ENCODE assay signal across 2 cellular contexts in the genomic region with DNA sequence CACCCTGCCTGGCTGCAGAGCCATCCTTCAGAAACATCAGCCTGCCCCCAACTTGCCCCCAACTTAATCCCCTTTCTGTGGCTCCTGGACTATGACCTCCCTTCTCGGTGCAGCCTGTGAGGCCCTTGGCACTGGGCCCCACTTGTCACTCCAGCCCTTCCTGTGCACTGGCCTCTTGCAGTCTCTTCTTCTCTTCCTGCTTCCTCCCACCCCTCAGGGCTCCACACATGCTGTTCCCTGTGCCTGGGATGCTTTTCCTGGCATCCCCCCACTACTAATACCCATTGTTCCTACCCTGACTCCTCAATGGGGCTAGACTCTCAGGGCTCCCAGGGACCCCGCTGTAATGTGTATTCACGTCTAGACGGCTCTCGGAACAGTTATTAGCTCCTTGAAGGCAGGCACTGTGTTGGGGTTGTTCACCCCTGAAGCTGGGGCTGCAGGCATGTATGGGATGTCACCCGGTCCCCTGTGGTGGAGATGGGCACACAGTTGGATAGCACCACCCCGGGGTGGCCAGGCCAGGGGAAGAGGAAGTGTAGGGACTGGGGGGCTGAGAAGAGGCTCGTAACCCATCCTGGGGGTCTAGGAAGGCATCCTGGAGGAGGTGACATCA.
TF ChIP-seq lines count a peak whose summit lies in the region.

No MANE protein-coding gene starts in this region.

TF ChIP-seq in K562, 482 proteins besides CTCF, POLR2A, EP300 and RAD21:
- TF ChIP-seq CCAR2 (IDR thresholded peaks at IDR 0.05; ENCODE audit: low read depth, low read length) (no peak), ZFP36 (IDR thresholded peaks at IDR 0.05; ENCODE audit: low read depth, low read length, partially characterized antibody) (peak; percentile 43)
TF ChIP-seq in K562: peak in this region for 1.

TF ChIP-seq in HepG2, 621 proteins besides CTCF, POLR2A, EP300 and RAD21 (continues in another document):
- TF ChIP-seq, protein P1, sequence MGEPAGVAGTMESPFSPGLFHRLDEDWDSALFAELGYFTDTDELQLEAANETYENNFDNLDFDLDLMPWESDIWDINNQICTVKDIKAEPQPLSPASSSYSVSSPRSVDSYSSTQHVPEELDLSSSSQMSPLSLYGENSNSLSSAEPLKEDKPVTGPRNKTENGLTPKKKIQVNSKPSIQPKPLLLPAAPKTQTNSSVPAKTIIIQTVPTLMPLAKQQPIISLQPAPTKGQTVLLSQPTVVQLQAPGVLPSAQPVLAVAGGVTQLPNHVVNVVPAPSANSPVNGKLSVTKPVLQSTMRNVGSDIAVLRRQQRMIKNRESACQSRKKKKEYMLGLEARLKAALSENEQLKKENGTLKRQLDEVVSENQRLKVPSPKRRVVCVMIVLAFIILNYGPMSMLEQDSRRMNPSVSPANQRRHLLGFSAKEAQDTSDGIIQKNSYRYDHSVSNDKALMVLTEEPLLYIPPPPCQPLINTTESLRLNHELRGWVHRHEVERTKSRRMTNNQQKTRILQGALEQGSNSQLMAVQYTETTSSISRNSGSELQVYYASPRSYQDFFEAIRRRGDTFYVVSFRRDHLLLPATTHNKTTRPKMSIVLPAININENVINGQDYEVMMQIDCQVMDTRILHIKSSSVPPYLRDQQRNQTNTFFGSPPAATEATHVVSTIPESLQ (CRISPR knock-in tag; conservative IDR thresholded peaks at IDR 0.05), result no peak
- peak; percentile 89 for TF ChIP-seq PITX1 (CRISPR knock-in tag; IDR thresholded peaks at IDR 0.05)
- TF ChIP-seq ZNF274 (CRISPR knock-in tag; IDR thresholded peaks at IDR 0.05), result no peak
- TF ChIP-seq HDAC1 (CRISPR knock-in tag; IDR thresholded peaks at IDR 0.05), result peak; percentile 36; the same call in 1 of the 2 replicates
- peak; percentile 9; the same call in 1 of the 2 replicates for TF ChIP-seq DPF2 (CRISPR knock-in tag; IDR thresholded peaks at IDR 0.05; ENCODE audit: borderline replicate concordance, low read depth)
- peak; percentile 62 for TF ChIP-seq HNF4A (CRISPR knock-in tag; IDR thresholded peaks at IDR 0.05)
- TF ChIP-seq, protein P2, sequence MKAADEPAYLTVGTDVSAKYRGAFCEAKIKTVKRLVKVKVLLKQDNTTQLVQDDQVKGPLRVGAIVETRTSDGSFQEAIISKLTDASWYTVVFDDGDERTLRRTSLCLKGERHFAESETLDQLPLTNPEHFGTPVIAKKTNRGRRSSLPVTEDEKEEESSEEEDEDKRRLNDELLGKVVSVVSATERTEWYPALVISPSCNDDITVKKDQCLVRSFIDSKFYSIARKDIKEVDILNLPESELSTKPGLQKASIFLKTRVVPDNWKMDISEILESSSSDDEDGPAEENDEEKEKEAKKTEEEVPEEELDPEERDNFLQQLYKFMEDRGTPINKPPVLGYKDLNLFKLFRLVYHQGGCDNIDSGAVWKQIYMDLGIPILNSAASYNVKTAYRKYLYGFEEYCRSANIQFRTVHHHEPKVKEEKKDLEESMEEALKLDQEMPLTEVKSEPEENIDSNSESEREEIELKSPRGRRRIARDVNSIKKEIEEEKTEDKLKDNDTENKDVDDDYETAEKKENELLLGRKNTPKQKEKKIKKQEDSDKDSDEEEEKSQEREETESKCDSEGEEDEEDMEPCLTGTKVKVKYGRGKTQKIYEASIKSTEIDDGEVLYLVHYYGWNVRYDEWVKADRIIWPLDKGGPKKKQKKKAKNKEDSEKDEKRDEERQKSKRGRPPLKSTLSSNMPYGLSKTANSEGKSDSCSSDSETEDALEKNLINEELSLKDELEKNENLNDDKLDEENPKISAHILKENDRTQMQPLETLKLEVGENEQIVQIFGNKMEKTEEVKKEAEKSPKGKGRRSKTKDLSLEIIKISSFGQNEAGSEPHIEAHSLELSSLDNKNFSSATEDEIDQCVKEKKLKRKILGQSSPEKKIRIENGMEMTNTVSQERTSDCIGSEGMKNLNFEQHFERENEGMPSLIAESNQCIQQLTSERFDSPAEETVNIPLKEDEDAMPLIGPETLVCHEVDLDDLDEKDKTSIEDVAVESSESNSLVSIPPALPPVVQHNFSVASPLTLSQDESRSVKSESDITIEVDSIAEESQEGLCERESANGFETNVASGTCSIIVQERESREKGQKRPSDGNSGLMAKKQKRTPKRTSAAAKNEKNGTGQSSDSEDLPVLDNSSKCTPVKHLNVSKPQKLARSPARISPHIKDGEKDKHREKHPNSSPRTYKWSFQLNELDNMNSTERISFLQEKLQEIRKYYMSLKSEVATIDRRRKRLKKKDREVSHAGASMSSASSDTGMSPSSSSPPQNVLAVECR (CRISPR knock-in tag; IDR thresholded peaks at IDR 0.05; ENCODE audit: borderline replicate concordance), result peak; percentile 21; the same call in 1 of the 2 replicates
- peak; percentile 98 for TF ChIP-seq ZMYM3 (CRISPR knock-in tag; IDR thresholded peaks at IDR 0.05)
- no peak for TF ChIP-seq RNF2 (conservative IDR thresholded peaks at IDR 0.05; ENCODE audit: low read depth)
- peak; percentile 23 for TF ChIP-seq XRCC5 (optimal IDR thresholded peaks at IDR 0.05; ENCODE audit: low read length)
- TF ChIP-seq TCF7L2 (IDR thresholded peaks at IDR 0.05; ENCODE audit: low read depth, low read length), result no peak
- TF ChIP-seq KDM5B (CRISPR knock-in tag; IDR thresholded peaks at IDR 0.05; ENCODE audit: borderline replicate concordance), result peak; percentile 52; the same call in 1 of the 2 replicates
- no peak for TF ChIP-seq FOXM1 (CRISPR knock-in tag; IDR thresholded peaks at IDR 0.05)
- no peak for TF ChIP-seq PAF1 (CRISPR knock-in tag; IDR thresholded peaks at IDR 0.05)
- TF ChIP-seq IRX3 (CRISPR knock-in tag; IDR thresholded peaks at IDR 0.05; ENCODE audit: borderline replicate concordance, low read depth), result no peak
- TF ChIP-seq ETV5 (CRISPR knock-in tag; IDR thresholded peaks at IDR 0.05; ENCODE audit: borderline replicate concordance), result peak; percentile 46; the same call in 1 of the 2 replicates
- no peak for TF ChIP-seq STAG1 (CRISPR knock-in tag; IDR thresholded peaks at IDR 0.05)
- TF ChIP-seq, protein P3, sequence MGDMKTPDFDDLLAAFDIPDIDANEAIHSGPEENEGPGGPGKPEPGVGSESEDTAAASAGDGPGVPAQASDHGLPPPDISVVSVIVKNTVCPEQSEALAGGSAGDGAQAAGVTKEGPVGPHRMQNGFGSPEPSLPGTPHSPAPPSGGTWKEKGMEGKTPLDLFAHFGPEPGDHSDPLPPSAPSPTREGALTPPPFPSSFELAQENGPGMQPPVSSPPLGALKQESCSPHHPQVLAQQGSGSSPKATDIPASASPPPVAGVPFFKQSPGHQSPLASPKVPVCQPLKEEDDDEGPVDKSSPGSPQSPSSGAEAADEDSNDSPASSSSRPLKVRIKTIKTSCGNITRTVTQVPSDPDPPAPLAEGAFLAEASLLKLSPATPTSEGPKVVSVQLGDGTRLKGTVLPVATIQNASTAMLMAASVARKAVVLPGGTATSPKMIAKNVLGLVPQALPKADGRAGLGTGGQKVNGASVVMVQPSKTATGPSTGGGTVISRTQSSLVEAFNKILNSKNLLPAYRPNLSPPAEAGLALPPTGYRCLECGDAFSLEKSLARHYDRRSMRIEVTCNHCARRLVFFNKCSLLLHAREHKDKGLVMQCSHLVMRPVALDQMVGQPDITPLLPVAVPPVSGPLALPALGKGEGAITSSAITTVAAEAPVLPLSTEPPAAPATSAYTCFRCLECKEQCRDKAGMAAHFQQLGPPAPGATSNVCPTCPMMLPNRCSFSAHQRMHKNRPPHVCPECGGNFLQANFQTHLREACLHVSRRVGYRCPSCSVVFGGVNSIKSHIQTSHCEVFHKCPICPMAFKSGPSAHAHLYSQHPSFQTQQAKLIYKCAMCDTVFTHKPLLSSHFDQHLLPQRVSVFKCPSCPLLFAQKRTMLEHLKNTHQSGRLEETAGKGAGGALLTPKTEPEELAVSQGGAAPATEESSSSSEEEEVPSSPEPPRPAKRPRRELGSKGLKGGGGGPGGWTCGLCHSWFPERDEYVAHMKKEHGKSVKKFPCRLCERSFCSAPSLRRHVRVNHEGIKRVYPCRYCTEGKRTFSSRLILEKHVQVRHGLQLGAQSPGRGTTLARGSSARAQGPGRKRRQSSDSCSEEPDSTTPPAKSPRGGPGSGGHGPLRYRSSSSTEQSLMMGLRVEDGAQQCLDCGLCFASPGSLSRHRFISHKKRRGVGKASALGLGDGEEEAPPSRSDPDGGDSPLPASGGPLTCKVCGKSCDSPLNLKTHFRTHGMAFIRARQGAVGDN (CRISPR knock-in tag; IDR thresholded peaks at IDR 0.05), result peak; percentile 27; the same call in 1 of the 2 replicates
- TF ChIP-seq GABPA (IDR thresholded peaks at IDR 0.05; ENCODE audit: low read depth, low read length), result 0 out of 2 replicates have a peak, but pooled peaks have one; percentile 18
- peak; percentile 41; the same call in 1 of the 2 replicates for TF ChIP-seq GABPA (CRISPR knock-in tag; IDR thresholded peaks at IDR 0.05; ENCODE audit: low read depth)
- no peak for TF ChIP-seq HNRNPK (IDR thresholded peaks at IDR 0.05; ENCODE audit: low read depth, low read length, poor library complexity, severe bottlenecking)
- TF ChIP-seq, protein P4, sequence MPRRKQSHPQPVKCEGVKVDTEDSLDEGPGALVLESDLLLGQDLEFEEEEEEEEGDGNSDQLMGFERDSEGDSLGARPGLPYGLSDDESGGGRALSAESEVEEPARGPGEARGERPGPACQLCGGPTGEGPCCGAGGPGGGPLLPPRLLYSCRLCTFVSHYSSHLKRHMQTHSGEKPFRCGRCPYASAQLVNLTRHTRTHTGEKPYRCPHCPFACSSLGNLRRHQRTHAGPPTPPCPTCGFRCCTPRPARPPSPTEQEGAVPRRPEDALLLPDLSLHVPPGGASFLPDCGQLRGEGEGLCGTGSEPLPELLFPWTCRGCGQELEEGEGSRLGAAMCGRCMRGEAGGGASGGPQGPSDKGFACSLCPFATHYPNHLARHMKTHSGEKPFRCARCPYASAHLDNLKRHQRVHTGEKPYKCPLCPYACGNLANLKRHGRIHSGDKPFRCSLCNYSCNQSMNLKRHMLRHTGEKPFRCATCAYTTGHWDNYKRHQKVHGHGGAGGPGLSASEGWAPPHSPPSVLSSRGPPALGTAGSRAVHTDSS (CRISPR knock-in tag; conservative IDR thresholded peaks at IDR 0.05), result no peak
- no peak for TF ChIP-seq DNMT1 (CRISPR knock-in tag; IDR thresholded peaks at IDR 0.05)
- TF ChIP-seq ZFP82 (CRISPR knock-in tag; IDR thresholded peaks at IDR 0.05; ENCODE audit: borderline replicate concordance), result no peak
- TF ChIP-seq ADNP (CRISPR knock-in tag; IDR thresholded peaks at IDR 0.05), result peak; percentile 52; the same call in 1 of the 2 replicates
- TF ChIP-seq TBX2 (CRISPR knock-in tag; IDR thresholded peaks at IDR 0.05; ENCODE audit: borderline replicate concordance), result peak; percentile 25; the same call in 1 of the 2 replicates
- 0 out of 2 replicates have a peak, but pooled peaks have one; percentile 35 for TF ChIP-seq ELF3 (CRISPR knock-in tag; IDR thresholded peaks at IDR 0.05)
- peak; percentile 29; the same call in 1 of the 2 replicates for TF ChIP-seq RXRB (CRISPR knock-in tag; IDR thresholded peaks at IDR 0.05; ENCODE audit: borderline replicate concordance)
- TF ChIP-seq ELF1 (CRISPR knock-in tag; IDR thresholded peaks at IDR 0.05), result 0 out of 2 replicates have a peak, but pooled peaks have one; percentile 42
- no peak for TF ChIP-seq ZNF143 (CRISPR knock-in tag; IDR thresholded peaks at IDR 0.05)
- TF ChIP-seq, protein P5, sequence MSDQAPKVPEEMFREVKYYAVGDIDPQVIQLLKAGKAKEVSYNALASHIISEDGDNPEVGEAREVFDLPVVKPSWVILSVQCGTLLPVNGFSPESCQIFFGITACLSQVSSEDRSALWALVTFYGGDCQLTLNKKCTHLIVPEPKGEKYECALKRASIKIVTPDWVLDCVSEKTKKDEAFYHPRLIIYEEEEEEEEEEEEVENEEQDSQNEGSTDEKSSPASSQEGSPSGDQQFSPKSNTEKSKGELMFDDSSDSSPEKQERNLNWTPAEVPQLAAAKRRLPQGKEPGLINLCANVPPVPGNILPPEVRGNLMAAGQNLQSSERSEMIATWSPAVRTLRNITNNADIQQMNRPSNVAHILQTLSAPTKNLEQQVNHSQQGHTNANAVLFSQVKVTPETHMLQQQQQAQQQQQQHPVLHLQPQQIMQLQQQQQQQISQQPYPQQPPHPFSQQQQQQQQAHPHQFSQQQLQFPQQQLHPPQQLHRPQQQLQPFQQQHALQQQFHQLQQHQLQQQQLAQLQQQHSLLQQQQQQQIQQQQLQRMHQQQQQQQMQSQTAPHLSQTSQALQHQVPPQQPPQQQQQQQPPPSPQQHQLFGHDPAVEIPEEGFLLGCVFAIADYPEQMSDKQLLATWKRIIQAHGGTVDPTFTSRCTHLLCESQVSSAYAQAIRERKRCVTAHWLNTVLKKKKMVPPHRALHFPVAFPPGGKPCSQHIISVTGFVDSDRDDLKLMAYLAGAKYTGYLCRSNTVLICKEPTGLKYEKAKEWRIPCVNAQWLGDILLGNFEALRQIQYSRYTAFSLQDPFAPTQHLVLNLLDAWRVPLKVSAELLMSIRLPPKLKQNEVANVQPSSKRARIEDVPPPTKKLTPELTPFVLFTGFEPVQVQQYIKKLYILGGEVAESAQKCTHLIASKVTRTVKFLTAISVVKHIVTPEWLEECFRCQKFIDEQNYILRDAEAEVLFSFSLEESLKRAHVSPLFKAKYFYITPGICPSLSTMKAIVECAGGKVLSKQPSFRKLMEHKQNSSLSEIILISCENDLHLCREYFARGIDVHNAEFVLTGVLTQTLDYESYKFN (CRISPR knock-in tag; conservative IDR thresholded peaks at IDR 0.05), result peak; percentile 74
- TF ChIP-seq, protein P6, sequence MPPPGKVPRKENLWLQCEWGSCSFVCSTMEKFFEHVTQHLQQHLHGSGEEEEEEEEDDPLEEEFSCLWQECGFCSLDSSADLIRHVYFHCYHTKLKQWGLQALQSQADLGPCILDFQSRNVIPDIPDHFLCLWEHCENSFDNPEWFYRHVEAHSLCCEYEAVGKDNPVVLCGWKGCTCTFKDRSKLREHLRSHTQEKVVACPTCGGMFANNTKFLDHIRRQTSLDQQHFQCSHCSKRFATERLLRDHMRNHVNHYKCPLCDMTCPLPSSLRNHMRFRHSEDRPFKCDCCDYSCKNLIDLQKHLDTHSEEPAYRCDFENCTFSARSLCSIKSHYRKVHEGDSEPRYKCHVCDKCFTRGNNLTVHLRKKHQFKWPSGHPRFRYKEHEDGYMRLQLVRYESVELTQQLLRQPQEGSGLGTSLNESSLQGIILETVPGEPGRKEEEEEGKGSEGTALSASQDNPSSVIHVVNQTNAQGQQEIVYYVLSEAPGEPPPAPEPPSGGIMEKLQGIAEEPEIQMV (CRISPR knock-in tag; IDR thresholded peaks at IDR 0.05; ENCODE audit: low read depth), result no peak
- TF ChIP-seq ZNF235 (CRISPR knock-in tag; IDR thresholded peaks at IDR 0.05; ENCODE audit: borderline replicate concordance), result peak; percentile 64; the same call in 1 of the 2 replicates
- TF ChIP-seq ZNF530 (CRISPR knock-in tag; IDR thresholded peaks at IDR 0.05; ENCODE audit: low read depth), result no peak
- no peak for TF ChIP-seq ZNF552 (CRISPR knock-in tag; IDR thresholded peaks at IDR 0.05; ENCODE audit: borderline replicate concordance)
- TF ChIP-seq HNF4G (IDR thresholded peaks at IDR 0.05; ENCODE audit: borderline replicate concordance, low read depth, low read length), result peak; percentile 72
- TF ChIP-seq HNF4G (CRISPR knock-in tag; IDR thresholded peaks at IDR 0.05; ENCODE audit: borderline replicate concordance, low read depth), result no peak
- no peak for TF ChIP-seq ZNF446 (CRISPR knock-in tag; IDR thresholded peaks at IDR 0.05)
- TF ChIP-seq RARA (CRISPR knock-in tag; IDR thresholded peaks at IDR 0.05), result peak; percentile 51; the same call in 1 of the 2 replicates
- TF ChIP-seq POGZ (CRISPR knock-in tag; IDR thresholded peaks at IDR 0.05), result peak; percentile 66; the same call in 1 of the 2 replicates
- peak; percentile 85; the same call in 1 of the 2 replicates for TF ChIP-seq ZMYM2 (CRISPR knock-in tag; IDR thresholded peaks at IDR 0.05)
- TF ChIP-seq, protein P7, sequence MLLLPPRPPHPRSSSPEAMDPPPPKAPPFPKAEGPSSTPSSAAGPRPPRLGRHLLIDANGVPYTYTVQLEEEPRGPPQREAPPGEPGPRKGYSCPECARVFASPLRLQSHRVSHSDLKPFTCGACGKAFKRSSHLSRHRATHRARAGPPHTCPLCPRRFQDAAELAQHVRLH (CRISPR knock-in tag; IDR thresholded peaks at IDR 0.05; ENCODE audit: borderline replicate concordance, low read depth), result peak; percentile 41; the same call in 1 of the 2 replicates
- TF ChIP-seq KLF16 (CRISPR knock-in tag; IDR thresholded peaks at IDR 0.05), result no peak
- TF ChIP-seq TCF7 (IDR thresholded peaks at IDR 0.05; ENCODE audit: low read depth), result no peak
